Comparison of ENCODE assay signal across 9 cellular contexts in genomic region chr15:60389261-60390077, GRCh38. TPM values are rescaled to one million over a fixed set of nuclear protein-coding genes. Genes with fewer than 3 reads are reported as not detected.
A peak's percentile ranks its signal among the peaks of the same experiment; 100 is the strongest.
DNase-seq lines count a peak whose midpoint lies in the region; ATAC-seq and TF ChIP-seq lines count a peak whose summit lies in the region.
"Had no signal": no experiment of that assay in that cellular context is flagged by ENCODE, and none has a peak within 500 bp of the region (broad histone marks: within the 10 kb centered on the region; RNA-seq: fewer than 3 reads in every experiment).

No MANE protein-coding gene starts in this region.

- H3K4me3 ChIP-seq in psoas muscle = peak overlapping the region; percentile 54
- no peak overlapping the region for H3K4me3 ChIP-seq in H7 (ENCODE audit: insufficient read depth, low read depth, low read length)

- intact Hi-C loops in psoas muscle (cut with DNase I) = no loop called here

- peaks cover 73% of the 10 kb centered on the region for H3K4me1 ChIP-seq in psoas muscle

- DNase-seq in NCI-H2107 treated with DMSO at 0.1 percent for 48 hours (lab: John Stamatoyannopoulos, UW; ENCODE audit: unreplicated experiment) (peak; percentile 36), NCI-H2107 (lab: John Stamatoyannopoulos, UW) (no peak), astrocyte of the hippocampus (ENCODE audit: low read depth, low spot score) (peak; percentile 34), psoas muscle (no peak), DMS 273 treated with DMSO at 0.1 percent for 48 hours (lab: John Stamatoyannopoulos, UW) (no peak), H7 (no peak), HuH-7.5 (ENCODE audit: low spot score) (no peak)

- whole genome bisulfite sequencing in psoas muscle, 3 donors = 28 to 41% (median 28%) methylated on average over 8 of the region's 8 CpGs

- H3K27ac ChIP-seq in psoas muscle = no peak overlapping the region
- H3K27ac ChIP-seq: 22Rv1 had no signal

- TF ChIP-seq CTCF in psoas muscle (IDR thresholded peaks at IDR 0.05) = no peak

- H3K27me3 ChIP-seq in psoas muscle (ENCODE audit: insufficient read depth in 3 of 3, low read length in 2 of 3) (no peaks in the 10 kb centered on the region), H7 (ENCODE audit: control insufficient read depth, insufficient read depth, low read length) (no peaks in the 10 kb centered on the region)

- H3K9me3 ChIP-seq in psoas muscle = no peaks in the 10 kb centered on the region

- ATAC-seq in HG03432 (IDR thresholded peaks at IDR 0.05; ENCODE audit: unreplicated experiment) = peak; percentile 76
- no peak for ATAC-seq in psoas muscle

- H3K36me3 ChIP-seq in psoas muscle (ENCODE audit: insufficient read depth in 1 of 2, low read depth in 1 of 2) (peaks cover 18 to 32% of the 10 kb centered on the region in 2 donors), H7 (replicated peaks; ENCODE audit: control insufficient read depth, insufficient read depth, low read length) (no peaks in the 10 kb centered on the region)

RNA-seq across cellular contexts. Expression of gene ANXA2, which starts 8.3 kb away (rescaled TPM):
- 100 to 1,000 TPM; 140 to 522 (median 378) TPM for total RNA-seq in psoas muscle
- 1,000 to 10,000 TPM in 1 of 3 donors, 100 to 1,000 TPM in 2; 320 to 2,117 (median 350) TPM for polyA plus RNA-seq in psoas muscle
- total RNA-seq in H7 (2014; rRNA removed; shearing (Covaris generic)) = 577 and 656 TPM in 2 replicates

Comparison
In these comparisons a context has a peak if more than half of its experiments do, and no peak if none do; other contexts are left out.
1. DNase-seq: peak in NCI-H2107 treated with DMSO at 0.1 percent for 48 hours (single experiment) and astrocyte of the hippocampus (single experiment); none in NCI-H2107 (single experiment), psoas muscle (0 of 2), DMS 273 treated with DMSO at 0.1 percent for 48 hours (single experiment), H7 (single experiment) and HuH-7.5 (single experiment).